22 cellular contexts compared by ENCODE assay signal in the genomic region with DNA sequence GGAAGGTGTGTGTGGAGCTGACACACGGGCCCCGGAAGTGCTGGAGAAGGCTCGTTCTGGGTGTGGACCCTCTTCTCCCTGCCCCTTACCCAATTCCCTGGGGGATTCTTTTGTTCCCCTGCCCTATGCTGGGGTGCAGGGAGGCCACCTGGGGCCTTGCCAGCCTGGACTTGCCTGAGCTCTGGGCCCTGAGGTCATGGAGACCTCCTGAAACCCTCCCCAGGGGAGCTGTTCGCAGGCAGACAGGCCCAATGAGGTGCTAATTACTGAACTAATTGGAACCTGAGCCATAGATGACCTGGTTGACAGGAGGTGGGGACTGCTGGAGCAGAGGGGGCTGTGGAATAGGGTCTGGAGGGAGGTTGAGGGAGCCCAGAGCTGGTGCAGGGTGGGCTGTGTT. TPM values are rescaled to one million over a fixed set of nuclear protein-coding genes. Genes with fewer than 3 reads are reported as not detected.
A peak's percentile ranks its signal among the peaks of the same experiment; 100 is the strongest.
DNase-seq lines count a peak whose midpoint lies in the region; ATAC-seq and TF ChIP-seq lines count a peak whose summit lies in the region.
"Had no signal": no experiment of that assay in that cellular context is flagged by ENCODE, and none has a peak within 500 bp of the region (broad histone marks: within the 10 kb centered on the region; RNA-seq: fewer than 3 reads in every experiment).

No MANE protein-coding gene starts in this region.

- H3K36me3 ChIP-seq in BLaER1 treated with 17β-estradiol and CSF1 and Interleukin-3, amounts not matched to agents 10 nM and 100 nM: no peaks in the 10 kb centered on the region
- H3K36me3 ChIP-seq in suprapubic skin (no peaks in the 10 kb centered on the region), gastroesophageal sphincter (no peaks in the 10 kb centered on the region)

- no peak for TF ChIP-seq POLR2A in suprapubic skin (IDR thresholded peaks at IDR 0.05)
- TF ChIP-seq POLR2A in gastroesophageal sphincter (IDR thresholded peaks at IDR 0.05): no peak

- H3K27me3 ChIP-seq in BLaER1 treated with 17β-estradiol and CSF1 and Interleukin-3, amounts not matched to agents 10 nM and 100 nM: no peaks in the 10 kb centered on the region
- no peaks in the 10 kb centered on the region for H3K27me3 ChIP-seq in suprapubic skin
- peaks cover 30% of the 10 kb centered on the region for H3K27me3 ChIP-seq in gastroesophageal sphincter

- ATAC-seq in gastroesophageal sphincter: no peak
- ATAC-seq: HCT116, K562, Panc1 had no signal

- H3K4me3 ChIP-seq in BLaER1 treated with 17β-estradiol and CSF1 and Interleukin-3, amounts not matched to agents 10 nM and 100 nM: no peak overlapping the region
- H3K4me3 ChIP-seq in suprapubic skin: no peak overlapping the region
- no peak overlapping the region for H3K4me3 ChIP-seq in gastroesophageal sphincter
- H3K4me3 ChIP-seq: K562 had no signal

- no peak overlapping the region for H3K4me3 Mint-ChIP-seq in neural crest cell
- H3K4me3 Mint-ChIP-seq: CD4-positive, alpha-beta T cell; T-helper 1 cell treated with Interleukin-12 subunit alpha and Interleukin-12 subunit beta and Interleukin-4 antibody, amounts not matched to agents 30 μg/mL and 1 μg/mL, for 36 hours had no signal

- DNase-seq in NCI-H1436 (lab: John Stamatoyannopoulos, UW) (peak; percentile 59), NCI-H1436 treated with DMSO at 0.1 percent for 48 hours (lab: John Stamatoyannopoulos, UW) (no peak), NCI-H69 (lab: John Stamatoyannopoulos, UW) (peak; percentile 77), neural crest cell (ENCODE audit: low read depth, low spot score) (no peak), kidney tubule cell (ENCODE audit: low spot score) (no peak), suprapubic skin (ENCODE audit: low spot score in 2 of 2) (no peak)
- DNase-seq: CD4-positive, alpha-beta T cell; DMS53; MV-4-11; NCI-H2029; NCI-H524 treated with DMSO at 0.1 percent for 48 hours; NCI-H82; SIG-M5; SK-N-SH; SW 1271 had no signal

- peaks cover 36 to 59% (median 52%) of the 10 kb centered on the region in 10 experiments for H3K4me1 ChIP-seq in BLaER1 treated with 17β-estradiol and CSF1 and Interleukin-3, amounts not matched to agents 10 nM and 100 nM
- H3K4me1 ChIP-seq in suprapubic skin: peaks cover 4% of the 10 kb centered on the region
- peaks cover 0 to 10% (median 0%) of the 10 kb centered on the region in 3 donors for H3K4me1 ChIP-seq in gastroesophageal sphincter

- no peak overlapping the region; a peak in 1 of 22 replicates for H3K9ac ChIP-seq in BLaER1 treated with 17β-estradiol and CSF1 and Interleukin-3, amounts not matched to agents 10 nM and 100 nM
- H3K9ac ChIP-seq: SK-N-SH had no signal

- H3K9me3 ChIP-seq in BLaER1 treated with 17β-estradiol and CSF1 and Interleukin-3, amounts not matched to agents 10 nM and 100 nM (replicated peaks in 1 of 11): peaks cover 14 to 20% (median 19%) of the 10 kb centered on the region in 11 experiments; a peak in 21 of 22 replicates
- H3K9me3 ChIP-seq in suprapubic skin (no peaks in the 10 kb centered on the region), gastroesophageal sphincter (no peaks in the 10 kb centered on the region)
- H3K9me3 ChIP-seq: SK-N-SH had no signal

- no peaks in the 10 kb centered on the region for H3K9me3 Mint-ChIP-seq in neural crest cell
- H3K9me3 Mint-ChIP-seq: CD4-positive, alpha-beta T cell had no signal

- H3K4me1 Mint-ChIP-seq in neural crest cell: peaks cover 15% of the 10 kb centered on the region

- H4K20me1 ChIP-seq in BLaER1 treated with 17β-estradiol and CSF1 and Interleukin-3, amounts not matched to agents 10 nM and 100 nM: peaks cover 0 to 3% (median 0%) of the 10 kb centered on the region in 11 experiments; a peak in 1 of 22 replicates

- TF ChIP-seq CTCF in neural crest cell (conservative IDR thresholded peaks at IDR 0.05): no peak
- no peak for TF ChIP-seq CTCF in suprapubic skin (IDR thresholded peaks at IDR 0.05)
- no peak for TF ChIP-seq CTCF in gastroesophageal sphincter (IDR thresholded peaks at IDR 0.05)

- no peaks in the 10 kb centered on the region for H3K36me3 Mint-ChIP-seq in neural crest cell (ENCODE audit: low read depth)

- no peaks in the 10 kb centered on the region for H3K27me3 Mint-ChIP-seq in neural crest cell (ENCODE audit: low read depth)
- H3K27me3 Mint-ChIP-seq: CD4-positive, alpha-beta T cell had no signal

- TF ChIP-seq EP300 in suprapubic skin (IDR thresholded peaks at IDR 0.05) (no peak), gastroesophageal sphincter (IDR thresholded peaks at IDR 0.05) (no peak)

- 60% methylated on average over 1 of the region's 4 CpGs for WGBS in suprapubic skin
- WGBS in gastroesophageal sphincter (ENCODE audit: low coverage in 1 of 2), 2 donors: no CpG with 5 or more reads among the region's 4 CpGs

- H3K4me2 ChIP-seq in BLaER1 treated with 17β-estradiol and CSF1 and Interleukin-3, amounts not matched to agents 10 nM and 100 nM: peak overlapping the region in 5 of 11 experiments; percentile 2 to 90 (median 77); a peak in 4 of 22 replicates
- H3K4me2 ChIP-seq: SK-N-SH had no signal

- H3K27ac ChIP-seq in BLaER1 treated with 17β-estradiol and CSF1 and Interleukin-3, amounts not matched to agents 10 nM and 100 nM: peak overlapping the region in 7 of 11 experiments; percentile 11 to 68 (median 48); a peak in 7 of 22 replicates
- H3K27ac ChIP-seq in suprapubic skin: no peak overlapping the region
- H3K27ac ChIP-seq in gastroesophageal sphincter: no peak overlapping the region
- H3K27ac ChIP-seq: RWPE1 had no signal

- H3K27ac Mint-ChIP-seq in neural crest cell (ENCODE audit: unreplicated experiment): peak overlapping the region; percentile 63
- H3K27ac Mint-ChIP-seq: CD4-positive, alpha-beta T cell; T-helper 1 cell treated with Interleukin-12 subunit alpha and Interleukin-12 subunit beta and Interleukin-4 antibody, amounts not matched to agents 30 μg/mL and 1 μg/mL, for 36 hours had no signal

RNA-seq across cellular contexts. Expression of gene C15orf39, which starts 9.4 kb away (rescaled TPM):
- total RNA-seq in neural crest cell (23.8 and 29.5 TPM in 2 replicates), suprapubic skin (10 to 100 TPM; 33.0 to 35.2 (median 33.3) TPM), gastroesophageal sphincter (10 to 100 TPM in 3 of 4 donors, 1 to 10 TPM in 1; 7.3 to 13.2 (median 11.5) TPM)

Comparison
In these comparisons a context has a peak if more than half of its experiments do, and no peak if none do; other contexts are left out.
1. DNase-seq: peak in NCI-H1436 (single experiment) and NCI-H69 (single experiment); none in NCI-H1436 treated with DMSO at 0.1 percent for 48 hours (single experiment), neural crest cell (single experiment), kidney tubule cell (single experiment) and suprapubic skin (0 of 2).
2. H3K27ac ChIP-seq: peak in BLaER1 treated with 17β-estradiol and CSF1 and Interleukin-3, amounts not matched to agents 10 nM and 100 nM (7 of 11); none in suprapubic skin (single experiment) and gastroesophageal sphincter (0 of 4).